Comparison of ENCODE assay signal across 1 cellular context in genomic region chr12:27109339-27110023, GRCh38.
TF ChIP-seq lines count a peak whose summit lies in the region.

No MANE protein-coding gene starts in this region.

TF ChIP-seq in SK-N-SH treated with all-trans-retinoic acid at 6 μM for 48 hours, 23 proteins besides CTCF, POLR2A, EP300 and RAD21 (continued from another document):
- no peak for TF ChIP-seq POU6F1 (CRISPR knock-in tag; IDR thresholded peaks at IDR 0.05; ENCODE audit: borderline replicate concordance, low read depth)
- no peak for TF ChIP-seq PATZ1 (CRISPR knock-in tag; IDR thresholded peaks at IDR 0.05; ENCODE audit: borderline replicate concordance)
- TF ChIP-seq ZNF70 (CRISPR knock-in tag; IDR thresholded peaks at IDR 0.05) = no peak
- no peak for TF ChIP-seq OSR1 (CRISPR knock-in tag; IDR thresholded peaks at IDR 0.05)
- no peak for TF ChIP-seq SNAI2 (CRISPR knock-in tag; IDR thresholded peaks at IDR 0.05)
- TF ChIP-seq TOX (CRISPR knock-in tag; IDR thresholded peaks at IDR 0.05; ENCODE audit: borderline replicate concordance) = no peak
- TF ChIP-seq CSDC2 (CRISPR knock-in tag; IDR thresholded peaks at IDR 0.05) = no peak
- no peak for TF ChIP-seq BACH2 (CRISPR knock-in tag; IDR thresholded peaks at IDR 0.05; ENCODE audit: borderline replicate concordance)
- TF ChIP-seq ESRRG (CRISPR knock-in tag; IDR thresholded peaks at IDR 0.05) = no peak
- no peak for TF ChIP-seq CSRNP3 (CRISPR knock-in tag; IDR thresholded peaks at IDR 0.05)
